Comparison of ENCODE assay signal across 1 cellular context in the genomic region with DNA sequence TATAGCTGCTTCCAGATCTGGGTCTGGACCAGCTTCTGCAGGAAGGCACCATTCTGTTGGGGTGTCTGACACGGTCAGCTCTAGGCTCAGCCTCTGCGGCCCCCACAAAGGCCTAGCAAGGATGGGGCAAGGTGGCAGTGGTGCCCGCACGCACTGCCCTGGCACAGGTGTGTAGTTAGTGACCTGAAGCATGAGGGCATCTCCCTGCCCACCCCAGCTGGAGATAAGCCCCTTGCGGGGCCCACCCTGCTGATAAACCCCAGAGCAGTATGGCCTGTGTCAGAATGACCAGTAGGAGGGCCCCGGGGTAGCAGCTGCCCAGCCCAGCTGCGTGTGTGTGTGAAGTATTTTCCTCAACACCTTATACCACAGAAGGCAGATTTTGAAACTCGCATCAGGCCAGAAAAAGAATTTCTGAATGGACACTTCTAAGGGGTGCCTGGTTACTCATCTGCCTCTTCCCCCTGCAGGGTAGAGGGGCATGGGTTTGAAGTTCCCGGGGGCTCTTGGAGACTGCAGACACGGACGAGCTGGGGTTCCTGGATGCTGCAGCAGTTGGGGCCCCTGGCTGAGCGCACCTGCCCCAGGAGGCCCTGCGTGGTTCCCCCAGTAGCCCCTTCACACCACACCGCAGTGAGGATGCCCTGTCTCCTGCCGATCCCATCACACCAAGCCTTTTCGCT.
A peak's percentile ranks its signal among the peaks of the same experiment; 100 is the strongest.
TF ChIP-seq lines count a peak whose summit lies in the region.

No MANE protein-coding gene starts in this region.

TF ChIP-seq in HEK293, 187 proteins besides CTCF, POLR2A, EP300 and RAD21 (continued from another document):
- TF ChIP-seq, protein P1, sequence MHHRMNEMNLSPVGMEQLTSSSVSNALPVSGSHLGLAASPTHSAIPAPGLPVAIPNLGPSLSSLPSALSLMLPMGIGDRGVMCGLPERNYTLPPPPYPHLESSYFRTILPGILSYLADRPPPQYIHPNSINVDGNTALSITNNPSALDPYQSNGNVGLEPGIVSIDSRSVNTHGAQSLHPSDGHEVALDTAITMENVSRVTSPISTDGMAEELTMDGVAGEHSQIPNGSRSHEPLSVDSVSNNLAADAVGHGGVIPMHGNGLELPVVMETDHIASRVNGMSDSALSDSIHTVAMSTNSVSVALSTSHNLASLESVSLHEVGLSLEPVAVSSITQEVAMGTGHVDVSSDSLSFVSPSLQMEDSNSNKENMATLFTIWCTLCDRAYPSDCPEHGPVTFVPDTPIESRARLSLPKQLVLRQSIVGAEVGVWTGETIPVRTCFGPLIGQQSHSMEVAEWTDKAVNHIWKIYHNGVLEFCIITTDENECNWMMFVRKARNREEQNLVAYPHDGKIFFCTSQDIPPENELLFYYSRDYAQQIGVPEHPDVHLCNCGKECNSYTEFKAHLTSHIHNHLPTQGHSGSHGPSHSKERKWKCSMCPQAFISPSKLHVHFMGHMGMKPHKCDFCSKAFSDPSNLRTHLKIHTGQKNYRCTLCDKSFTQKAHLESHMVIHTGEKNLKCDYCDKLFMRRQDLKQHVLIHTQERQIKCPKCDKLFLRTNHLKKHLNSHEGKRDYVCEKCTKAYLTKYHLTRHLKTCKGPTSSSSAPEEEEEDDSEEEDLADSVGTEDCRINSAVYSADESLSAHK (tag by site-specific recombination; IDR thresholded peaks at IDR 0.05) = no peak
- TF ChIP-seq, protein P2, sequence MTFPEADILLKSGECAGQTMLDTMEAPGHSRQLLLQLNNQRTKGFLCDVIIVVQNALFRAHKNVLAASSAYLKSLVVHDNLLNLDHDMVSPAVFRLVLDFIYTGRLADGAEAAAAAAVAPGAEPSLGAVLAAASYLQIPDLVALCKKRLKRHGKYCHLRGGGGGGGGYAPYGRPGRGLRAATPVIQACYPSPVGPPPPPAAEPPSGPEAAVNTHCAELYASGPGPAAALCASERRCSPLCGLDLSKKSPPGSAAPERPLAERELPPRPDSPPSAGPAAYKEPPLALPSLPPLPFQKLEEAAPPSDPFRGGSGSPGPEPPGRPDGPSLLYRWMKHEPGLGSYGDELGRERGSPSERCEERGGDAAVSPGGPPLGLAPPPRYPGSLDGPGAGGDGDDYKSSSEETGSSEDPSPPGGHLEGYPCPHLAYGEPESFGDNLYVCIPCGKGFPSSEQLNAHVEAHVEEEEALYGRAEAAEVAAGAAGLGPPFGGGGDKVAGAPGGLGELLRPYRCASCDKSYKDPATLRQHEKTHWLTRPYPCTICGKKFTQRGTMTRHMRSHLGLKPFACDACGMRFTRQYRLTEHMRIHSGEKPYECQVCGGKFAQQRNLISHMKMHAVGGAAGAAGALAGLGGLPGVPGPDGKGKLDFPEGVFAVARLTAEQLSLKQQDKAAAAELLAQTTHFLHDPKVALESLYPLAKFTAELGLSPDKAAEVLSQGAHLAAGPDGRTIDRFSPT (tag by site-specific recombination; IDR thresholded peaks at IDR 0.05) = peak; percentile 58
- no peak for TF ChIP-seq ZNF560 (tag by site-specific recombination; IDR thresholded peaks at IDR 0.05; ENCODE audit: borderline replicate concordance)
- no peak for TF ChIP-seq ZNF623 (tag by site-specific recombination; IDR thresholded peaks at IDR 0.05)
- no peak for TF ChIP-seq ZNF24 (tag by site-specific recombination; IDR thresholded peaks at IDR 0.05)
- no peak for TF ChIP-seq YY2 (tag by site-specific recombination; IDR thresholded peaks at IDR 0.05)
- TF ChIP-seq, protein P3, sequence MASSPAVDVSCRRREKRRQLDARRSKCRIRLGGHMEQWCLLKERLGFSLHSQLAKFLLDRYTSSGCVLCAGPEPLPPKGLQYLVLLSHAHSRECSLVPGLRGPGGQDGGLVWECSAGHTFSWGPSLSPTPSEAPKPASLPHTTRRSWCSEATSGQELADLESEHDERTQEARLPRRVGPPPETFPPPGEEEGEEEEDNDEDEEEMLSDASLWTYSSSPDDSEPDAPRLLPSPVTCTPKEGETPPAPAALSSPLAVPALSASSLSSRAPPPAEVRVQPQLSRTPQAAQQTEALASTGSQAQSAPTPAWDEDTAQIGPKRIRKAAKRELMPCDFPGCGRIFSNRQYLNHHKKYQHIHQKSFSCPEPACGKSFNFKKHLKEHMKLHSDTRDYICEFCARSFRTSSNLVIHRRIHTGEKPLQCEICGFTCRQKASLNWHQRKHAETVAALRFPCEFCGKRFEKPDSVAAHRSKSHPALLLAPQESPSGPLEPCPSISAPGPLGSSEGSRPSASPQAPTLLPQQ (tag by site-specific recombination; IDR thresholded peaks at IDR 0.05) = peak; percentile 75
- TF ChIP-seq, protein P4, sequence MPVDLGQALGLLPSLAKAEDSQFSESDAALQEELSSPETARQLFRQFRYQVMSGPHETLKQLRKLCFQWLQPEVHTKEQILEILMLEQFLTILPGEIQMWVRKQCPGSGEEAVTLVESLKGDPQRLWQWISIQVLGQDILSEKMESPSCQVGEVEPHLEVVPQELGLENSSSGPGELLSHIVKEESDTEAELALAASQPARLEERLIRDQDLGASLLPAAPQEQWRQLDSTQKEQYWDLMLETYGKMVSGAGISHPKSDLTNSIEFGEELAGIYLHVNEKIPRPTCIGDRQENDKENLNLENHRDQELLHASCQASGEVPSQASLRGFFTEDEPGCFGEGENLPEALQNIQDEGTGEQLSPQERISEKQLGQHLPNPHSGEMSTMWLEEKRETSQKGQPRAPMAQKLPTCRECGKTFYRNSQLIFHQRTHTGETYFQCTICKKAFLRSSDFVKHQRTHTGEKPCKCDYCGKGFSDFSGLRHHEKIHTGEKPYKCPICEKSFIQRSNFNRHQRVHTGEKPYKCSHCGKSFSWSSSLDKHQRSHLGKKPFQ (tag by site-specific recombination; IDR thresholded peaks at IDR 0.05) = peak; percentile 70; the same call in 1 of the 2 replicates
- 0 out of 2 replicates have a peak, but pooled peaks have one; percentile 36 for TF ChIP-seq ZIC2 (tag by site-specific recombination; IDR thresholded peaks at IDR 0.05)
- TF ChIP-seq SALL2 (tag by site-specific recombination; IDR thresholded peaks at IDR 0.05; ENCODE audit: borderline replicate concordance) = no peak
- TF ChIP-seq, protein P5, sequence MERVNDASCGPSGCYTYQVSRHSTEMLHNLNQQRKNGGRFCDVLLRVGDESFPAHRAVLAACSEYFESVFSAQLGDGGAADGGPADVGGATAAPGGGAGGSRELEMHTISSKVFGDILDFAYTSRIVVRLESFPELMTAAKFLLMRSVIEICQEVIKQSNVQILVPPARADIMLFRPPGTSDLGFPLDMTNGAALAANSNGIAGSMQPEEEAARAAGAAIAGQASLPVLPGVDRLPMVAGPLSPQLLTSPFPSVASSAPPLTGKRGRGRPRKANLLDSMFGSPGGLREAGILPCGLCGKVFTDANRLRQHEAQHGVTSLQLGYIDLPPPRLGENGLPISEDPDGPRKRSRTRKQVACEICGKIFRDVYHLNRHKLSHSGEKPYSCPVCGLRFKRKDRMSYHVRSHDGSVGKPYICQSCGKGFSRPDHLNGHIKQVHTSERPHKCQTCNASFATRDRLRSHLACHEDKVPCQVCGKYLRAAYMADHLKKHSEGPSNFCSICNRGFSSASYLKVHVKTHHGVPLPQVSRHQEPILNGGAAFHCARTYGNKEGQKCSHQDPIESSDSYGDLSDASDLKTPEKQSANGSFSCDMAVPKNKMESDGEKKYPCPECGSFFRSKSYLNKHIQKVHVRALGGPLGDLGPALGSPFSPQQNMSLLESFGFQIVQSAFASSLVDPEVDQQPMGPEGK (tag by site-specific recombination; IDR thresholded peaks at IDR 0.05) = no peak
- TF ChIP-seq, protein P6, sequence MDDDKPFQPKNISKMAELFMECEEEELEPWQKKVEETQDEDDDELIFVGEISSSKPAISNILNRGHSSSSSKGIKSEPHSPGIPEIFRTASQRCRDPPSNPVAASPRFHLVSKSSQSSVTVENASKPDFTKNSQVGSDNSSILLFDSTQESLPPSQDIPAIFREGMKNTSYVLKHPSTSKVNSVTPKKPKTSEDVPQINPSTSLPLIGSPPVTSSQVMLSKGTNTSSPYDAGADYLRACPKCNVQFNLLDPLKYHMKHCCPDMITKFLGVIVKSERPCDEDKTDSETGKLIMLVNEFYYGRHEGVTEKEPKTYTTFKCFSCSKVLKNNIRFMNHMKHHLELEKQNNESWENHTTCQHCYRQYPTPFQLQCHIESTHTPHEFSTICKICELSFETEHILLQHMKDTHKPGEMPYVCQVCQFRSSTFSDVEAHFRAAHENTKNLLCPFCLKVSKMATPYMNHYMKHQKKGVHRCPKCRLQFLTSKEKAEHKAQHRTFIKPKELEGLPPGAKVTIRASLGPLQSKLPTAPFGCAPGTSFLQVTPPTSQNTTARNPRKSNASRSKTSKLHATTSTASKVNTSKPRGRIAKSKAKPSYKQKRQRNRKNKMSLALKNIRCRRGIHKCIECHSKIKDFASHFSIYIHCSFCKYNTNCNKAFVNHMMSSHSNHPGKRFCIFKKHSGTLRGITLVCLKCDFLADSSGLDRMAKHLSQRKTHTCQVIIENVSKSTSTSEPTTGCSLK (tag by site-specific recombination; IDR thresholded peaks at IDR 0.05) = no peak
- TF ChIP-seq ZBTB7A (tag by site-specific recombination; IDR thresholded peaks at IDR 0.05; ENCODE audit: low read depth) = peak; percentile 30; the same call in 1 of the 2 replicates
- TF ChIP-seq ZNF274 (IDR thresholded peaks at IDR 0.05; ENCODE audit: low read length) = no peak
- TF ChIP-seq ZNF274 (tag by site-specific recombination; IDR thresholded peaks at IDR 0.05; ENCODE audit: borderline replicate concordance) = no peak
